In the genomic region with DNA sequence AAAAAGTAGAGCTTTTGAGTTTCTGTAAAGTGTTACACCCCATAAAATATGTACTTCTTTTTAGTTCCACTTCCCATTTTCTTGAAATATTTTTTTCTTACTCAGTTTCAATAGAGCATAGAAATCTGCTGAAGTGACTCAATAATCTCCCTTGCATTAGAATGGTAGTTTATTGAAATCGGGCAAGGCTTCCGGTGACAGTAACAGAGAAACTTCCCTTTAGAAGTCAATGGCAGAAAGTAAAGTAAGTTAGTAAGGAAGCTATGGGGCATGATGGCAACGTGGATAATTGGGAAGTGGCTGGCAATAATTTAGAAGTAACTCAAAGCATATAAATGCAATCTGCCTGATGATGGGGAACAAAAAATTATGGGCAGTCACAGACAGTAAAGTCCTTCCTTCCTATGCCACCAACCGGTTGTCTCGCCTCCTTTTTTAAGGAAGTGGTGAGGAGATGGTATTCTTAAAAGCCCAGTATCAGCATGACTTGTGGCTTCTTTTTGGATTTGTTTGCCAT, we compare ENCODE assay signal across 1 cellular context.
TF ChIP-seq lines count a peak whose summit lies in the region.

No MANE protein-coding gene starts in this region.

TF ChIP-seq in HepG2, 621 proteins besides CTCF, POLR2A, EP300 and RAD21:
- no peak for TF ChIP-seq AHDC1 (CRISPR knock-in tag; IDR thresholded peaks at IDR 0.05; ENCODE audit: borderline replicate concordance)
- no peak for TF ChIP-seq HOXA5 (CRISPR knock-in tag; IDR thresholded peaks at IDR 0.05)
- TF ChIP-seq IKZF4 (CRISPR knock-in tag; IDR thresholded peaks at IDR 0.05; ENCODE audit: borderline replicate concordance, low read depth, not compliant biosample characterization), result no peak
- no peak for TF ChIP-seq ZNF891 (CRISPR knock-in tag; IDR thresholded peaks at IDR 0.05)
- no peak for TF ChIP-seq ZNF160 (CRISPR knock-in tag; IDR thresholded peaks at IDR 0.05)
- TF ChIP-seq RNF2 (conservative IDR thresholded peaks at IDR 0.05; ENCODE audit: low read depth), result no peak
- no peak for TF ChIP-seq TBX3 (IDR thresholded peaks at IDR 0.05; ENCODE audit: borderline replicate concordance)
- no peak for TF ChIP-seq ZBTB20 (CRISPR knock-in tag; IDR thresholded peaks at IDR 0.05; ENCODE audit: borderline replicate concordance, low read depth)
- no peak for TF ChIP-seq ZNF205 (CRISPR knock-in tag; IDR thresholded peaks at IDR 0.05)
- TF ChIP-seq NBN (conservative IDR thresholded peaks at IDR 0.05), result no peak
- TF ChIP-seq CBFB (CRISPR knock-in tag; IDR thresholded peaks at IDR 0.05), result no peak
- no peak for TF ChIP-seq MEIS1 (CRISPR knock-in tag; IDR thresholded peaks at IDR 0.05; ENCODE audit: borderline replicate concordance)
- TF ChIP-seq ZFP36L2 (CRISPR knock-in tag; IDR thresholded peaks at IDR 0.05), result no peak
- TF ChIP-seq, protein P1, sequence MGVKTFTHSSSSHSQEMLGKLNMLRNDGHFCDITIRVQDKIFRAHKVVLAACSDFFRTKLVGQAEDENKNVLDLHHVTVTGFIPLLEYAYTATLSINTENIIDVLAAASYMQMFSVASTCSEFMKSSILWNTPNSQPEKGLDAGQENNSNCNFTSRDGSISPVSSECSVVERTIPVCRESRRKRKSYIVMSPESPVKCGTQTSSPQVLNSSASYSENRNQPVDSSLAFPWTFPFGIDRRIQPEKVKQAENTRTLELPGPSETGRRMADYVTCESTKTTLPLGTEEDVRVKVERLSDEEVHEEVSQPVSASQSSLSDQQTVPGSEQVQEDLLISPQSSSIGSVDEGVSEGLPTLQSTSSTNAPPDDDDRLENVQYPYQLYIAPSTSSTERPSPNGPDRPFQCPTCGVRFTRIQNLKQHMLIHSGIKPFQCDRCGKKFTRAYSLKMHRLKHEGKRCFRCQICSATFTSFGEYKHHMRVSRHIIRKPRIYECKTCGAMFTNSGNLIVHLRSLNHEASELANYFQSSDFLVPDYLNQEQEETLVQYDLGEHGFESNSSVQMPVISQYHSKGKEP (CRISPR knock-in tag; IDR thresholded peaks at IDR 0.05), result no peak
- TF ChIP-seq, protein P2, sequence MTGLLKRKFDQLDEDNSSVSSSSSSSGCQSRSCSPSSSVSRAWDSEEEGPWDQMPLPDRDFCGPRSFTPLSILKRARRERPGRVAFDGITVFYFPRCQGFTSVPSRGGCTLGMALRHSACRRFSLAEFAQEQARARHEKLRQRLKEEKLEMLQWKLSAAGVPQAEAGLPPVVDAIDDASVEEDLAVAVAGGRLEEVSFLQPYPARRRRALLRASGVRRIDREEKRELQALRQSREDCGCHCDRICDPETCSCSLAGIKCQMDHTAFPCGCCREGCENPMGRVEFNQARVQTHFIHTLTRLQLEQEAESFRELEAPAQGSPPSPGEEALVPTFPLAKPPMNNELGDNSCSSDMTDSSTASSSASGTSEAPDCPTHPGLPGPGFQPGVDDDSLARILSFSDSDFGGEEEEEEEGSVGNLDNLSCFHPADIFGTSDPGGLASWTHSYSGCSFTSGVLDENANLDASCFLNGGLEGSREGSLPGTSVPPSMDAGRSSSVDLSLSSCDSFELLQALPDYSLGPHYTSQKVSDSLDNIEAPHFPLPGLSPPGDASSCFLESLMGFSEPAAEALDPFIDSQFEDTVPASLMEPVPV (CRISPR knock-in tag; IDR thresholded peaks at IDR 0.05), result no peak
- TF ChIP-seq ZNF749 (CRISPR knock-in tag; IDR thresholded peaks at IDR 0.05; ENCODE audit: borderline replicate concordance), result no peak
- no peak for TF ChIP-seq ZNF3 (CRISPR knock-in tag; IDR thresholded peaks at IDR 0.05)
- no peak for TF ChIP-seq ZNF143 (CRISPR knock-in tag; IDR thresholded peaks at IDR 0.05)
- no peak for TF ChIP-seq CBX2 (IDR thresholded peaks at IDR 0.05; ENCODE audit: low read depth, low read length)
- TF ChIP-seq CBX2 (CRISPR knock-in tag; IDR thresholded peaks at IDR 0.05; ENCODE audit: low read depth), result no peak
- no peak for TF ChIP-seq ZNF7 (CRISPR knock-in tag; IDR thresholded peaks at IDR 0.05)
